23 cellular contexts compared by ENCODE assay signal in the genomic region with DNA sequence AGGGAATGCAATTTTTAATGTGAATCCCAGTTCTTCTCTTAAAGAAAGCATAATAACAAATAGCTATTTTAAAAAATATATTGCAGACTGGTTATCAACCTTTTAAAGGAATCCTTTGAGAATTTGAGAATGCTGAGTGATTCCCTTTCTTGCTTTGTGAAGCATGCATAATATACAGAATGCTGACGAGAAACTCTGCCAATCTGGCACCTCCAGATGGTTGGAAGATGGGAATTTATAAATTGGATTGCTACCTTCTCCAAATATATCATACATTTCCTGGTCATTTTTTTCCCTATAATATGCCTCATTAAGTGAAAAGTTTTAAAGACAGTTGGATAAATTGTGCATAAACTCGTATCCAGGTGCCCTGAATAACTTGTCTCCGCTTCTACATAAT.
"Had no signal": no experiment of that assay in that cellular context is flagged by ENCODE, and none has a peak within 500 bp of the region (broad histone marks: within the 10 kb centered on the region; RNA-seq: fewer than 3 reads in every experiment).

No MANE protein-coding gene starts in this region.

- H3K27ac Mint-ChIP-seq: naive thymus-derived CD8-positive, alpha-beta T cell; nephron progenitor cell; stimulated activated naive CD8-positive, alpha-beta T cell treated with anti-CD3 and anti-CD28 coated beads, Interleukin-15, amount 100 ng/mL, for 72 hours had no signal

- H3K36me3 ChIP-seq: lower lobe of right lung, prostate gland, right atrium auricular region, suprapubic skin, transverse colon, upper lobe of right lung, uterus had no signal

- H3K4me3 ChIP-seq: dorsolateral prefrontal cortex, lower lobe of right lung, prostate gland, right atrium auricular region, smooth muscle cell, suprapubic skin, transverse colon, upper lobe of right lung, uterus had no signal

- H3K27ac ChIP-seq: lower lobe of right lung, prostate gland, right atrium auricular region, suprapubic skin, transverse colon, upper lobe of right lung, uterus had no signal

- H3K27me3 ChIP-seq: dorsolateral prefrontal cortex, right atrium auricular region, suprapubic skin, transverse colon, upper lobe of right lung, uterus had no signal

- H3K4me3 Mint-ChIP-seq: naive thymus-derived CD8-positive, alpha-beta T cell; nephron progenitor cell; stimulated activated naive CD8-positive, alpha-beta T cell treated with anti-CD3 and anti-CD28 coated beads, Interleukin-15, amount 100 ng/mL, for 72 hours had no signal

- H3K4me1 ChIP-seq: lower lobe of right lung, prostate gland, right atrium auricular region, suprapubic skin, transverse colon, upper lobe of right lung, uterus had no signal

- H3K4me1 Mint-ChIP-seq: naive thymus-derived CD8-positive, alpha-beta T cell; nephron progenitor cell; stimulated activated naive CD8-positive, alpha-beta T cell treated with anti-CD3 and anti-CD28 coated beads, Interleukin-15, amount 100 ng/mL, for 72 hours had no signal

- H3K9me3 ChIP-seq: lower lobe of right lung, prostate gland, right atrium auricular region, suprapubic skin, transverse colon, upper lobe of right lung, uterus had no signal

- DNase-seq: effector CD4-positive, alpha-beta T cell; head of caudate nucleus; left ventricle myocardium superior; lower lobe of right lung; naive thymus-derived CD8-positive, alpha-beta T cell; nephron progenitor cell; nucleus accumbens; stimulated activated CD4-positive, alpha-beta T cell treated with anti-CD3 and anti-CD28 coated beads, Interleukin-12 subunit alpha, Interleukin-12 subunit beta, amount 100 ng/mL, for 4 hours; stimulated activated CD4-positive, alpha-beta T cell treated with anti-CD3 and anti-CD28 coated beads, Interleukin-1b, Interleukin-23, amount 100 ng/mL, for 48 hours; stimulated activated CD4-positive, alpha-beta T cell treated with anti-CD3 and anti-CD28 coated beads, Interleukin-4, amount 100 ng/mL, for 1 hour; stimulated activated CD8-positive, alpha-beta memory T cell treated with anti-CD3 and anti-CD28 coated beads, Interleukin-4, amount 100 ng/mL, for 48 hours; stimulated activated naive CD4-positive, alpha-beta T cell; stimulated activated naive CD8-positive, alpha-beta T cell treated with anti-CD3 and anti-CD28 coated beads, Interleukin-15, amount 100 ng/mL, for 72 hours; transverse colon; upper lobe of right lung; uterus had no signal

- H3K36me3 Mint-ChIP-seq: naive thymus-derived CD8-positive, alpha-beta T cell had no signal

- FAIRE-seq: frontal cortex, keratinocyte had no signal

- H3K9me3 Mint-ChIP-seq: nephron progenitor cell; stimulated activated naive CD8-positive, alpha-beta T cell treated with anti-CD3 and anti-CD28 coated beads, Interleukin-15, amount 100 ng/mL, for 72 hours had no signal
